8 cellular contexts compared by ENCODE assay signal in genomic region chr20:17969884-17970409, GRCh38. TPM values are rescaled to one million over a fixed set of nuclear protein-coding genes. Genes with fewer than 3 reads are reported as not detected.
DNase-seq lines count a peak whose midpoint lies in the region; ATAC-seq and TF ChIP-seq lines count a peak whose summit lies in the region.

No MANE protein-coding gene starts in this region.

- TF ChIP-seq CTCF in 22Rv1 (IDR thresholded peaks at IDR 0.05) (no peak), hepatocyte (IDR thresholded peaks at IDR 0.05; ENCODE audit: poor library complexity) (no peak), retinal pigment epithelial cell (conservative IDR thresholded peaks at IDR 0.05; ENCODE audit: low read depth, low read length) (no peak)

- H3K9ac ChIP-seq in adipocyte (ENCODE audit: low read length): peak overlapping the region; percentile 95

- H4K20me1 ChIP-seq in hepatocyte (ENCODE audit: insufficient read depth, poor library complexity, severe bottlenecking): peaks cover 15% of the 10 kb centered on the region

- H3K27ac ChIP-seq in 22Rv1: peak overlapping the region; percentile 99
- peak overlapping the region; percentile 98 for H3K27ac ChIP-seq in hepatocyte

- DNase-seq in GF-D8 (lab: John Stamatoyannopoulos, UW) (peak; percentile 82), NOMO-1 treated with DMSO at 0.1 percent for 48 hours (lab: John Stamatoyannopoulos, UW; ENCODE audit: unreplicated experiment) (peak; percentile 91), adipocyte (ENCODE audit: low read depth) (peak; percentile 62), hepatocyte (ENCODE audit: low spot score) (peak; percentile 54), retinal pigment epithelial cell (ENCODE audit: low read depth) (no peak), T-helper 9 cell (no peak)

- peaks cover 51% of the 10 kb centered on the region for H3K4me1 ChIP-seq in adipocyte (ENCODE audit: control insufficient read depth, insufficient read depth, low read length)
- H3K4me1 ChIP-seq in hepatocyte (ENCODE audit: insufficient read depth): peaks cover 34% of the 10 kb centered on the region

- H3K36me3 ChIP-seq in adipocyte (ENCODE audit: control insufficient read depth, insufficient read depth, low read length, severe bottlenecking) (no peaks in the 10 kb centered on the region), hepatocyte (replicated peaks; ENCODE audit: insufficient read depth, low read depth) (no peaks in the 10 kb centered on the region)

- WGBS in hepatocyte (ENCODE audit: low lambda C conversion rate, missing lambda C conversion rate): 8% methylated on average over 9 of the region's 9 CpGs

- no peaks in the 10 kb centered on the region for H3K27me3 ChIP-seq in adipocyte (replicated peaks; ENCODE audit: control insufficient read depth, insufficient read depth, low read length)
- no peaks in the 10 kb centered on the region for H3K27me3 ChIP-seq in hepatocyte

- H2AFZ ChIP-seq in hepatocyte: peak overlapping the region; percentile 45

- H3K79me2 ChIP-seq in hepatocyte: peaks cover 87% of the 10 kb centered on the region

- no peaks in the 10 kb centered on the region for H3K9me3 ChIP-seq in adipocyte (ENCODE audit: control insufficient read depth, low read length)
- no peaks in the 10 kb centered on the region for H3K9me3 ChIP-seq in hepatocyte (ENCODE audit: low read depth)

- H3K4me3 ChIP-seq in adipocyte (ENCODE audit: low read length) (peak overlapping the region; percentile 95), hepatocyte (peak overlapping the region; percentile 46), retinal pigment epithelial cell (ENCODE audit: low read length) (peak overlapping the region; percentile 96)

- no peaks in the 10 kb centered on the region for H3K9me2 ChIP-seq in hepatocyte (replicated peaks; ENCODE audit: insufficient read depth)

- H3K4me2 ChIP-seq in hepatocyte: peak overlapping the region; percentile 86

- ATAC-seq in GM21786 (IDR thresholded peaks at IDR 0.05; ENCODE audit: unreplicated experiment): no peak

RNA-seq across cellular contexts. Expression of gene MGME1, which starts 1.1 kb away (rescaled TPM):
- 12.7 and 15.7 TPM in 2 replicates for total RNA-seq in hepatocyte
- 17.9 and 18.3 TPM in 2 replicates for polyA plus RNA-seq in hepatocyte

RNA-seq across cellular contexts. Expression of gene SNX5, which starts 1.4 kb away (rescaled TPM):
- total RNA-seq in hepatocyte: 154 and 190 TPM in 2 replicates
- polyA plus RNA-seq in hepatocyte: 74.9 and 76.0 TPM in 2 replicates

Comparison
In these comparisons a context has a peak if more than half of its experiments do, and no peak if none do; other contexts are left out.
1. DNase-seq: peak in GF-D8 (single experiment), NOMO-1 treated with DMSO at 0.1 percent for 48 hours (single experiment), adipocyte (single experiment) and hepatocyte (single experiment); none in retinal pigment epithelial cell (single experiment) and T-helper 9 cell (single experiment).
2. H3K4me3 ChIP-seq: peak in every context shown above with its lines; median percentile 96 in retinal pigment epithelial cell; 95 in adipocyte; 46 in hepatocyte.